Comparison of ENCODE assay signal across 22 cellular contexts in the genomic region with DNA sequence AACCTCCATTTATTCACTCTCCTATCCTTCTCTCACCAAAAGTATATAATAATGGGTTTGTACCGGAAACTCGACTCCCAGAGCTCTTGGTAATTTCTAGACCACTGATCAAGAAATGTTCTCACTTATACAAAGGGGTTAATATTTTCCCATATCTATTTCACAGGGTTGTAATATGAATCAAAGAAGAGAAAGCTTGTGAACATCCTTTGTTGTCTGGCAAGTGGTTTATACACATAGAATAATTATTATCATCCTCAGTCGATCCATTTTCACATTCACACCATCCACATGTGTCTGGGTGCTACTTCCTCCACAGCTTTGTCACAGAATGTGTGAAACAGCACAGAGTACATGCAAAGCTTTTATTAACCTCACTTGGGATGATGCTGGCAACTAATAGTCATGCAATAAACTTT.
"Had no signal": no experiment of that assay in that cellular context is flagged by ENCODE, and none has a peak within 500 bp of the region (broad histone marks: within the 10 kb centered on the region; RNA-seq: fewer than 3 reads in every experiment).

No MANE protein-coding gene starts in this region.

- H3K9me3 Mint-ChIP-seq: endodermal cell; memory B cell; stimulated activated naive B cell treated with anti-CD40 and anti-IgM and Interleukin-4, amounts not matched to agents 10 μg/mL and 1 μg/mL and 100 μg/mL, for 72 hours had no signal

- H3K4me1 ChIP-seq: breast epithelium, esophagus squamous epithelium, gastroesophageal sphincter, heart left ventricle, upper lobe of left lung had no signal

- H3K4me3 ChIP-seq: breast epithelium, coronary artery, esophagus squamous epithelium, gastroesophageal sphincter, heart left ventricle, right lobe of liver, skin epidermis, upper lobe of left lung had no signal

- H3K27ac ChIP-seq: breast epithelium, coronary artery, esophagus squamous epithelium, gastroesophageal sphincter, heart left ventricle, right lobe of liver, skin epidermis, upper lobe of left lung had no signal

- H3K27me3 Mint-ChIP-seq: activated naive CD8-positive, alpha-beta T cell had no signal

- H3K36me3 Mint-ChIP-seq: activated naive CD8-positive, alpha-beta T cell; memory B cell; stimulated activated naive B cell treated with anti-CD40 and anti-IgM and Interleukin-4, amounts not matched to agents 10 μg/mL and 1 μg/mL and 100 μg/mL, for 72 hours had no signal

- ATAC-seq: gastroesophageal sphincter; heart left ventricle; right lobe of liver; stimulated activated naive B cell treated with anti-CD40 and anti-IgM and Interleukin-4, amounts not matched to agents 10 μg/mL and 1 μg/mL and 100 μg/mL, for 72 hours had no signal

- H3K27me3 ChIP-seq: breast epithelium, esophagus squamous epithelium, gastroesophageal sphincter, right lobe of liver, upper lobe of left lung had no signal

- H3K27ac Mint-ChIP-seq: activated naive CD8-positive, alpha-beta T cell; endodermal cell; memory B cell; stimulated activated naive B cell treated with anti-CD40 and anti-IgM and Interleukin-4, amounts not matched to agents 10 μg/mL and 1 μg/mL and 100 μg/mL, for 72 hours; T-helper 1 cell treated with Interleukin-12 subunit alpha and Interleukin-12 subunit beta and Interleukin-4 antibody, amounts not matched to agents 30 μg/mL and 1 μg/mL, for 36 hours had no signal

- H3K9me3 ChIP-seq: breast epithelium, esophagus squamous epithelium, gastroesophageal sphincter, heart left ventricle, right lobe of liver, upper lobe of left lung had no signal

- H3K4me3 Mint-ChIP-seq: activated naive CD8-positive, alpha-beta T cell; endodermal cell; memory B cell; neural crest cell; stimulated activated naive B cell treated with anti-CD40 and anti-IgM and Interleukin-4, amounts not matched to agents 10 μg/mL and 1 μg/mL and 100 μg/mL, for 72 hours; T-helper 1 cell treated with Interleukin-12 subunit alpha and Interleukin-12 subunit beta and Interleukin-4 antibody, amounts not matched to agents 30 μg/mL and 1 μg/mL, for 36 hours had no signal

- H3K36me3 ChIP-seq: breast epithelium, esophagus squamous epithelium, gastroesophageal sphincter, heart left ventricle, right lobe of liver, upper lobe of left lung had no signal

- DNase-seq: activated CD4-positive, alpha-beta T cell treated with anti-CD3 and anti-CD28 coated beads for 4 hours; activated CD4-positive, alpha-beta T cell treated with anti-CD3 and anti-CD28 coated beads, Interleukin-2, amount 50 U/mL, for 48 hours; activated CD4-positive, CD25-positive, alpha-beta regulatory T cell; activated gamma-delta T cell treated with Interleukin-2 at 50 U/mL for 16 hours; amniotic stem cell; cerebellar nuclear complex; esophagus squamous epithelium; heart left ventricle; left colon; occipital lobe; right lobe of liver; stimulated activated naive B cell treated with anti-CD40 and anti-IgM and Interleukin-4, amounts not matched to agents 10 μg/mL and 1 μg/mL and 100 μg/mL, for 72 hours; upper lobe of left lung had no signal
